Comparison of ENCODE assay signal across 8 cellular contexts in the genomic region with DNA sequence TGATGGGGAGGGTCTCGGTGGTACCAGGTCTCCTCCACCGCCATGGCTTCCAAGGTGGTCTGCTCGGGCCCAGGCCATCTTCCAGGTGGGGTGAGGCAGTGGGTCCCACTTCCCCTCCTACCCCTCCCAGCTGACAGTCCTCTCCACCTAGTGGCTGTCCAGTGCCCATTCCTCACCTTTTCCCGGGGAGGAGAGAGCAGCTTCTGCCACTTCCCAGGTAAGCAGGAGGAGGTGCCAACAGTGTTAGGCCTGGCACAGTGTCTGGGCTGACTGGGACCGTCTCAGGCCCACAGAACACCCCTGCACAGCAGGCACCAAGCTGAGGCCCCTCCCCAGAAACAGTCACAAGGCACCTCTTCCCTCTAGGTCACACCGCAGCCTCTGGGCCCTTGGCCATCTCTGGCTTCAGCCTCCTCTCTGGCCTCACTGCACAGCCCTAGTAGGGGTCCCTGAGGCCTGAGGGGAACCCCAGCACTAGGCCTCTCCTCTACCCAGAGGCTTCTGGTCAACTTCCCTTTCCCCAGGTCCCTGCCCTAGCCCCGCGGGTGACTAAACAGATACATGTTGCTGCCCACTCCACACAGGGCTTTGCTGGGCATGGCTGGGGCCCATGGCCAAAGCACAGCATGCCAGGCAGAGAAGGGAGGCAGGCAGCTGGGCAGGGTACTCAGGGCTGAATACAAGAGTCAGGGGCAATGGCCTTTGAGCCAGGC. TPM values are rescaled to one million over a fixed set of nuclear protein-coding genes. Genes with fewer than 3 reads are reported as not detected.
DNase-seq lines count a peak whose midpoint lies in the region; ATAC-seq and TF ChIP-seq lines count a peak whose summit lies in the region.

No MANE protein-coding gene starts in this region.

- WGBS in right lobe of liver (ENCODE audit: insufficient coverage, low coverage, low lambda C conversion rate, missing lambda C conversion rate) = 78% methylated on average over 3 of the region's 8 CpGs
- WGBS in thyroid gland, 2 donors = 77 to 90% methylated on average over 6 to 8 of the region's 8 CpGs

- peak; percentile 40 for DNase-seq in activated CD4-positive, alpha-beta T cell treated with anti-CD3 and anti-CD28 coated beads for 48 hours
- no peak for DNase-seq in activated CD4-positive, alpha-beta T cell treated with anti-CD3 and anti-CD28 coated beads for 4 hours
- DNase-seq in right lobe of liver (peak in 2 of 3 donors; percentile 50 to 63), thyroid gland (no peak), foreskin keratinocyte (no peak), EL (no peak)

- H3K27ac Mint-ChIP-seq in activated naive CD8-positive, alpha-beta T cell = peak overlapping the region; percentile 99

- intact Hi-C loops in right lobe of liver (cut with DNase I) (no loop called here), thyroid gland (cut with DNase I) (no loop called here)

- no peaks in the 10 kb centered on the region for H3K27me3 Mint-ChIP-seq in activated naive CD8-positive, alpha-beta T cell

- H3K4me3 Mint-ChIP-seq in activated naive CD8-positive, alpha-beta T cell = peak overlapping the region; percentile 91

- H3K4me3 ChIP-seq in right lobe of liver (no peak overlapping the region), thyroid gland (replicated peaks in 1 of 3) (no peak overlapping the region)

- TF ChIP-seq POLR2A in right lobe of liver (IDR thresholded peaks at IDR 0.05) = no peak
- TF ChIP-seq POLR2A in thyroid gland (IDR thresholded peaks at IDR 0.05) = no peak

- peaks cover 4% of the 10 kb centered on the region for H3K36me3 Mint-ChIP-seq in activated naive CD8-positive, alpha-beta T cell

- H3K4me1 Mint-ChIP-seq in activated naive CD8-positive, alpha-beta T cell (ENCODE audit: low read depth) = peaks cover 40% of the 10 kb centered on the region

- H3K27ac ChIP-seq in right lobe of liver (peak overlapping the region; percentile 72 to 90 (median 81)), thyroid gland (peak overlapping the region in 2 of 3 donors; percentile 90 to 93), foreskin keratinocyte (no peak overlapping the region)

- peaks cover 4 to 52% (median 22%) of the 10 kb centered on the region in 4 donors for H3K36me3 ChIP-seq in right lobe of liver
- peaks cover 45 to 50% of the 10 kb centered on the region in 2 donors for H3K36me3 ChIP-seq in thyroid gland

- H3K27me3 ChIP-seq in right lobe of liver (no peaks in the 10 kb centered on the region), thyroid gland (no peaks in the 10 kb centered on the region), foreskin keratinocyte (no peaks in the 10 kb centered on the region)

- ATAC-seq in right lobe of liver (peak in 2 of 4 donors; percentile 2), foreskin keratinocyte (no peak), GM21825 (IDR thresholded peaks at IDR 0.05; ENCODE audit: unreplicated experiment) (no peak)

- H3K9me3 ChIP-seq in right lobe of liver (no peaks in the 10 kb centered on the region), thyroid gland (no peaks in the 10 kb centered on the region)

- H3K4me1 ChIP-seq in right lobe of liver (peaks cover 0 to 12% (median 4%) of the 10 kb centered on the region in 4 donors), thyroid gland (peaks cover 15 to 27% of the 10 kb centered on the region in 2 donors), foreskin keratinocyte (no peaks in the 10 kb centered on the region)

- TF ChIP-seq CTCF in right lobe of liver (IDR thresholded peaks at IDR 0.05) (no peak), thyroid gland (IDR thresholded peaks at IDR 0.05) (no peak), foreskin keratinocyte (conservative IDR thresholded peaks at IDR 0.05) (no peak)

- no peaks in the 10 kb centered on the region for H3K9me3 Mint-ChIP-seq in activated naive CD8-positive, alpha-beta T cell (ENCODE audit: low read depth)

RNA-seq across cellular contexts. Expression of a gene that starts 2.3 kb away (rescaled TPM):
- total RNA-seq in right lobe of liver (10 to 100 TPM in 4 of 6 experiments, 1 to 10 TPM in 2; 7.7 to 14.1 (median 10.4) TPM), thyroid gland (10 to 100 TPM; 27.9 to 36.8 (median 31.5) TPM), foreskin keratinocyte (28.8 and 29.2 TPM in 2 replicates)
- 25.3 and 26.1 TPM in 2 replicates for polyA plus RNA-seq in foreskin keratinocyte

RNA-seq across cellular contexts. Expression of a gene that starts 16.6 kb away (rescaled TPM):
- total RNA-seq in right lobe of liver (10 to 100 TPM; 10.9 to 17.9 (median 14.5) TPM), thyroid gland (10 to 100 TPM; 50.5 to 59.9 (median 54.4) TPM), foreskin keratinocyte (27.7 and 31.0 TPM in 2 replicates)
- 27.8 and 30.2 TPM in 2 replicates for polyA plus RNA-seq in foreskin keratinocyte

RNA-seq across cellular contexts. Expression of a gene that starts 20.5 kb away (rescaled TPM):
- total RNA-seq in right lobe of liver (10 to 100 TPM; 24.5 to 43.9 (median 28.5) TPM), thyroid gland (10 to 100 TPM; 32.8 to 55.8 (median 40.6) TPM), foreskin keratinocyte (34.3 and 36.5 TPM in 2 replicates)
- polyA plus RNA-seq in foreskin keratinocyte = 29.2 and 31.4 TPM in 2 replicates

Comparison
In these comparisons a context has a peak if more than half of its experiments do, and no peak if none do; other contexts are left out.
1. DNase-seq: peak in activated CD4-positive, alpha-beta T cell treated with anti-CD3 and anti-CD28 coated beads for 48 hours (single experiment) and right lobe of liver (2 of 3); none in activated CD4-positive, alpha-beta T cell treated with anti-CD3 and anti-CD28 coated beads for 4 hours (0 of 2), thyroid gland (0 of 2), foreskin keratinocyte (0 of 2) and EL (single experiment).